6 cellular contexts compared by ENCODE assay signal in genomic region chr6:41071501-41071922, GRCh38. TPM values are rescaled to one million over a fixed set of nuclear protein-coding genes. Genes with fewer than 3 reads are reported as not detected.
DNase-seq lines count a peak whose midpoint lies in the region; ATAC-seq lines count a peak whose summit lies in the region.

No MANE protein-coding gene starts in this region.

- H3K9me3 ChIP-seq in mesenchymal stem cell (ENCODE audit: control insufficient read depth, low read length), result no peaks in the 10 kb centered on the region

- no peaks in the 10 kb centered on the region for H3K4me1 ChIP-seq in mesenchymal stem cell (ENCODE audit: control insufficient read depth, insufficient read depth, low read depth, low read length)

- H2BK120ac ChIP-seq in mesenchymal stem cell (ENCODE audit: low read depth, low read length), result no peak overlapping the region

- no peaks in the 10 kb centered on the region for H3K27me3 ChIP-seq in mesenchymal stem cell (ENCODE audit: control insufficient read depth in 1 of 2, insufficient read depth in 1 of 2, low read length in 2 of 2)

- no peaks in the 10 kb centered on the region for H3K27me3 Mint-ChIP-seq in activated CD4-positive, alpha-beta T cell treated with anti-CD3 and anti-CD28 coated beads for 36 hours
- H3K27me3 Mint-ChIP-seq in activated T-helper 2 cell treated with anti-CD3 and anti-CD28 coated beads, Interferon-gamma antibody, Interleukin-2, Interleukin-4, amounts not matched to agents 10 μg/mL and 5 μg/mL and 100 μg/mL, durations not matched to agents 14 hours and 24 hours and 36 hours (ENCODE audit: low read depth), result no peaks in the 10 kb centered on the region

- CTCF ChIA-PET in activated CD4-positive, alpha-beta T cell treated with anti-CD3 and anti-CD28 coated beads for 36 hours (lab: Charles Lee), result interaction anchor here (0.9 to 3.0 kb wide), 3 partner anchors 9 to 44 kb away, joined by 3 to 13 read pairs (median 3); no protein-coding TSS in a partner anchor

- H3K4me2 ChIP-seq in mesenchymal stem cell (ENCODE audit: low read length, poor library complexity, severe bottlenecking), result peak overlapping the region; percentile 69

- H3K9ac ChIP-seq in mesenchymal stem cell (ENCODE audit: low read length), result peak overlapping the region; percentile 96

- H2AFZ ChIP-seq in mesenchymal stem cell (ENCODE audit: low read depth, low read length), result no peak overlapping the region

- H3K79me1 ChIP-seq in mesenchymal stem cell (replicated peaks; ENCODE audit: low read length, poor library complexity, severe bottlenecking), result peaks cover 8% of the 10 kb centered on the region

- no peak overlapping the region for H4K8ac ChIP-seq in mesenchymal stem cell (ENCODE audit: low read length)

- no peak overlapping the region for H3K14ac ChIP-seq in mesenchymal stem cell (ENCODE audit: low read length in 2 of 2)

- peak overlapping the region; percentile 94 for H3K4me3 Mint-ChIP-seq in activated CD4-positive, alpha-beta T cell treated with anti-CD3 and anti-CD28 coated beads for 36 hours
- H3K4me3 Mint-ChIP-seq in activated T-helper 2 cell treated with anti-CD3 and anti-CD28 coated beads, Interferon-gamma antibody, Interleukin-2, Interleukin-4, amounts not matched to agents 10 μg/mL and 5 μg/mL and 100 μg/mL, durations not matched to agents 14 hours and 24 hours and 36 hours (ENCODE audit: low read depth), result peak overlapping the region; percentile 96

- no peak overlapping the region for H3K4ac ChIP-seq in mesenchymal stem cell (ENCODE audit: low read depth in 1 of 2, low read length in 2 of 2)

- peak; percentile 83 for DNase-seq in activated CD4-positive, alpha-beta T cell treated with anti-CD3 and anti-CD28 coated beads for 36 hours
- no peak for DNase-seq in activated CD4-positive, alpha-beta T cell treated with anti-CD3 and anti-CD28 coated beads, Interleukin-2, amount 50 U/mL, for 1 hour
- no peak for DNase-seq in activated T-helper 2 cell treated with anti-CD3 and anti-CD28 coated beads, Interferon-gamma antibody, Interleukin-2, Interleukin-4, amounts not matched to agents 10 μg/mL and 5 μg/mL and 100 μg/mL, durations not matched to agents 14 hours and 24 hours and 36 hours (ENCODE audit: low spot score)
- DNase-seq in mesenchymal stem cell (no peak), sciatic nerve (ENCODE audit: low spot score) (no peak)

- 2% methylated on average over 15 of the region's 16 CpGs for WGBS in mesenchymal stem cell

- intact Hi-C loops in activated CD4-positive, alpha-beta T cell treated with anti-CD3 and anti-CD28 coated beads for 36 hours (cut with DNase I, micrococcal nuclease), result loop anchor here (5.0 to 10.0 kb wide), 7 partner anchors 111 to 1844 kb away; partner anchors contain the start of genes CCND3 (in 1 of the 2) and KCNK5 (in 1 of the 2)
- intact Hi-C loops in activated T-helper 2 cell treated with anti-CD3 and anti-CD28 coated beads, Interferon-gamma antibody, Interleukin-2, Interleukin-4, amounts not matched to agents 10 μg/mL and 5 μg/mL and 100 μg/mL, durations not matched to agents 14 hours and 24 hours and 36 hours (cut with micrococcal nuclease), result loop anchor here (5.0 to 10.0 kb wide), 4 partner anchors 111 to 1957 kb away; partner anchors contain the start of genes BYSL, MED20, SAYSD1 and TFEB
- intact Hi-C loops in sciatic nerve (cut with DNase I), result no loop called here

- H3K18ac ChIP-seq in mesenchymal stem cell (ENCODE audit: low read depth in 1 of 2, low read length in 2 of 2), result no peak overlapping the region

- peak overlapping the region; percentile 66 to 88 for H3K4me3 ChIP-seq in mesenchymal stem cell (ENCODE audit: insufficient read depth in 1 of 2, low read depth in 1 of 2, low read length in 2 of 2)

- no peak for ATAC-seq in activated CD4-positive, alpha-beta T cell treated with anti-CD3 and anti-CD28 coated beads for 36 hours
- ATAC-seq in sciatic nerve (no peak), GM19455 (IDR thresholded peaks at IDR 0.05; ENCODE audit: unreplicated experiment) (no peak)

- no peak overlapping the region for H3K23ac ChIP-seq in mesenchymal stem cell (ENCODE audit: low read length in 2 of 2)

- H3K4me1 Mint-ChIP-seq in activated CD4-positive, alpha-beta T cell treated with anti-CD3 and anti-CD28 coated beads for 36 hours, result peaks cover 53% of the 10 kb centered on the region
- H3K4me1 Mint-ChIP-seq in activated T-helper 2 cell treated with anti-CD3 and anti-CD28 coated beads, Interferon-gamma antibody, Interleukin-2, Interleukin-4, amounts not matched to agents 10 μg/mL and 5 μg/mL and 100 μg/mL, durations not matched to agents 14 hours and 24 hours and 36 hours (ENCODE audit: low read depth), result peaks cover 61% of the 10 kb centered on the region

- H2AK5ac ChIP-seq in mesenchymal stem cell (ENCODE audit: low read length, severe bottlenecking), result no peak overlapping the region

- no peak overlapping the region for H2BK5ac ChIP-seq in mesenchymal stem cell (ENCODE audit: low read depth, low read length, poor library complexity, severe bottlenecking)

- no peak overlapping the region for H4K91ac ChIP-seq in mesenchymal stem cell (ENCODE audit: low read length)

- H3K27ac Mint-ChIP-seq in activated CD4-positive, alpha-beta T cell treated with anti-CD3 and anti-CD28 coated beads for 36 hours, result peak overlapping the region; percentile 98
- H3K27ac Mint-ChIP-seq in activated T-helper 2 cell treated with anti-CD3 and anti-CD28 coated beads, Interferon-gamma antibody, Interleukin-2, Interleukin-4, amounts not matched to agents 10 μg/mL and 5 μg/mL and 100 μg/mL, durations not matched to agents 14 hours and 24 hours and 36 hours, result peak overlapping the region; percentile 99

- H3K36me3 ChIP-seq in mesenchymal stem cell (ENCODE audit: control insufficient read depth in 1 of 2, insufficient read depth in 2 of 2, low read depth in 1 of 2, low read length in 2 of 2), result peaks cover 0 to 36% of the 10 kb centered on the region in 2 experiments

- H2BK15ac ChIP-seq in mesenchymal stem cell (ENCODE audit: low read depth, poor library complexity, severe bottlenecking), result no peak overlapping the region

- peak overlapping the region; percentile 96 for H3K27ac ChIP-seq in mesenchymal stem cell (ENCODE audit: low read length, poor library complexity, severe bottlenecking)

- POLR2A ChIA-PET in activated CD4-positive, alpha-beta T cell treated with anti-CD3 and anti-CD28 coated beads for 36 hours (lab: Charles Lee), result no interaction called here

- no peak overlapping the region for H2BK12ac ChIP-seq in mesenchymal stem cell (ENCODE audit: low read length in 2 of 2)

- H3K36me3 Mint-ChIP-seq in activated CD4-positive, alpha-beta T cell treated with anti-CD3 and anti-CD28 coated beads for 36 hours (ENCODE audit: low read depth), result peaks cover 53% of the 10 kb centered on the region
- peaks cover 65% of the 10 kb centered on the region for H3K36me3 Mint-ChIP-seq in activated T-helper 2 cell treated with anti-CD3 and anti-CD28 coated beads, Interferon-gamma antibody, Interleukin-2, Interleukin-4, amounts not matched to agents 10 μg/mL and 5 μg/mL and 100 μg/mL, durations not matched to agents 14 hours and 24 hours and 36 hours (ENCODE audit: low read depth)

- no peaks in the 10 kb centered on the region for H3K9me3 Mint-ChIP-seq in activated CD4-positive, alpha-beta T cell treated with anti-CD3 and anti-CD28 coated beads for 36 hours (ENCODE audit: low read depth)
- no peaks in the 10 kb centered on the region for H3K9me3 Mint-ChIP-seq in activated T-helper 2 cell treated with anti-CD3 and anti-CD28 coated beads, Interferon-gamma antibody, Interleukin-2, Interleukin-4, amounts not matched to agents 10 μg/mL and 5 μg/mL and 100 μg/mL, durations not matched to agents 14 hours and 24 hours and 36 hours

RNA-seq across cellular contexts. Expression of gene OARD1, which starts 0.6 kb away (rescaled TPM):
- 10 to 100 TPM; 35.3 to 45.1 TPM for total RNA-seq in activated CD4-positive, alpha-beta T cell treated with anti-CD3 and anti-CD28 coated beads for 36 hours
- 28.0 and 33.7 TPM in 2 replicates for total RNA-seq in activated T-helper 2 cell treated with anti-CD3 and anti-CD28 coated beads, Interferon-gamma antibody, Interleukin-2, Interleukin-4, amounts not matched to agents 10 μg/mL and 5 μg/mL and 100 μg/mL, durations not matched to agents 14 hours and 24 hours and 36 hours
- 18.6 TPM for polyA plus RNA-seq in mesenchymal stem cell (2013, experiment 1 of 2)
- 18.9 TPM for polyA plus RNA-seq in mesenchymal stem cell (2013, experiment 2 of 2)
- total RNA-seq in sciatic nerve, result 26.4 TPM

RNA-seq across cellular contexts. Expression of gene NFYA, which starts 1.3 kb away (rescaled TPM):
- 10 to 100 TPM; 31.5 to 38.2 TPM for total RNA-seq in activated CD4-positive, alpha-beta T cell treated with anti-CD3 and anti-CD28 coated beads for 36 hours
- 28.1 and 28.2 TPM in 2 replicates for total RNA-seq in activated T-helper 2 cell treated with anti-CD3 and anti-CD28 coated beads, Interferon-gamma antibody, Interleukin-2, Interleukin-4, amounts not matched to agents 10 μg/mL and 5 μg/mL and 100 μg/mL, durations not matched to agents 14 hours and 24 hours and 36 hours
- polyA plus RNA-seq in mesenchymal stem cell (2013, experiment 1 of 2), result 15.8 TPM
- polyA plus RNA-seq in mesenchymal stem cell (2013, experiment 2 of 2), result 15.3 TPM
- 27.7 TPM for total RNA-seq in sciatic nerve

RNA-seq across cellular contexts. Expression of gene APOBEC2, which starts 18.5 kb away (rescaled TPM):
- total RNA-seq in activated CD4-positive, alpha-beta T cell treated with anti-CD3 and anti-CD28 coated beads for 36 hours, result not detected
- not detected in 2 replicates for total RNA-seq in activated T-helper 2 cell treated with anti-CD3 and anti-CD28 coated beads, Interferon-gamma antibody, Interleukin-2, Interleukin-4, amounts not matched to agents 10 μg/mL and 5 μg/mL and 100 μg/mL, durations not matched to agents 14 hours and 24 hours and 36 hours
- not detected for polyA plus RNA-seq in mesenchymal stem cell (2013, experiment 1 of 2)
- polyA plus RNA-seq in mesenchymal stem cell (2013, experiment 2 of 2), result not detected
- total RNA-seq in sciatic nerve, result not detected

RNA-seq across cellular contexts. Expression of gene TSPO2, which starts 29.2 kb away (rescaled TPM):
- total RNA-seq in activated CD4-positive, alpha-beta T cell treated with anti-CD3 and anti-CD28 coated beads for 36 hours, result not detected
- not detected in 2 replicates for total RNA-seq in activated T-helper 2 cell treated with anti-CD3 and anti-CD28 coated beads, Interferon-gamma antibody, Interleukin-2, Interleukin-4, amounts not matched to agents 10 μg/mL and 5 μg/mL and 100 μg/mL, durations not matched to agents 14 hours and 24 hours and 36 hours
- not detected for polyA plus RNA-seq in mesenchymal stem cell (2013, experiment 1 of 2)
- polyA plus RNA-seq in mesenchymal stem cell (2013, experiment 2 of 2), result not detected
- total RNA-seq in sciatic nerve, result 0.53 TPM

RNA-seq across cellular contexts. Expression of gene UNC5CL, which starts 32.5 kb away (rescaled TPM):
- total RNA-seq in activated CD4-positive, alpha-beta T cell treated with anti-CD3 and anti-CD28 coated beads for 36 hours, result 1 to 10 TPM; 1.8 to 1.9 TPM
- 1.1 and 1.6 TPM in 2 replicates for total RNA-seq in activated T-helper 2 cell treated with anti-CD3 and anti-CD28 coated beads, Interferon-gamma antibody, Interleukin-2, Interleukin-4, amounts not matched to agents 10 μg/mL and 5 μg/mL and 100 μg/mL, durations not matched to agents 14 hours and 24 hours and 36 hours
- 0.11 TPM for polyA plus RNA-seq in mesenchymal stem cell (2013, experiment 1 of 2)
- polyA plus RNA-seq in mesenchymal stem cell (2013, experiment 2 of 2), result 0.08 TPM
- 1.6 TPM for total RNA-seq in sciatic nerve
